Comparison of ENCODE assay signal across 8 cellular contexts in the genomic region with DNA sequence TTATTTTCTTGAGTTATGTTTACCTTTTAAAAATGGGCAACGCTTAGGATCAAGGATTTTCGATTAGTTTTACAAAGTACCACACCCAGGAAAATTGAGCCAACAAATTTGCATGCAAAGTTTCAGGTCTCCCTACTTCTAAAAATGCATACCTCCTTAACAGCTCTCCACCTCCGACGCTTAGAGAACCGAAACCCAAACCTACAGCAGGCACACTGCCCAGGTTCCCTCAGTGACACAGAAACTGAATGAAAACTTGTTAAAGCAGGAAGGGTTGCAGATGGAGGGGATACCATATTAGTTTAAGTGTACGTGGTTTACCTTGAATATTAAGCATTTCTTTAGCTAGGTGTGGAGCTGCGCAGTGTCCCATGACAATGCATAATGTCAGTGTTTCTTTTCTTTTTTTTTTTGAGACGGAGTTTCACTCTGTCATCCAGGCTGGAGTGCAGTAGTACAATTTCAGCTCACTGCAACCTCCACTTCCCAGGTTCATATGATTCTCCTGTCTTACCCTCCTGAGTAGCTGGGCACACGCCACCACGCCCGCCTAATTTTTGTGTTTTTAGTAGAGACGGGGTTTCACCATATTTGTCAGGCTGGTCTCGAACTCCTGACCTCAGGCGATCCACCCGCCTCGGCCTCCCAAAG.
A peak's percentile ranks its signal among the peaks of the same experiment; 100 is the strongest.
DNase-seq lines count a peak whose midpoint lies in the region; ATAC-seq, FAIRE-seq and TF ChIP-seq lines count a peak whose summit lies in the region.

No MANE protein-coding gene starts in this region.

- no peaks in the 10 kb centered on the region for H3K9me3 Mint-ChIP-seq in activated naive CD8-positive, alpha-beta T cell treated with anti-CD3 and anti-CD28 coated beads, Interleukin-2, amount 50 U/mL, for 24 hours

- FAIRE-seq in RCC 7860 (lab: Jason Lieb, UNC), result no peak

- POLR2A ChIA-PET in GM10248 (lab: Yijun Ruan, JAX), result interaction anchor here (0.6 kb wide), 1 partner anchor 10 kb away, joined by 7 read pairs; no protein-coding TSS in a partner anchor

- DNase-seq in GM10248 (ENCODE audit: extremely low spot score), result peak; percentile 66
- peak; percentile 17 for DNase-seq in activated naive CD8-positive, alpha-beta T cell treated with anti-CD3 and anti-CD28 coated beads, Interleukin-2, amount 50 U/mL, for 24 hours
- DNase-seq in cerebellar nuclear complex (lab: John Stamatoyannopoulos, UW), result no peak
- DNase-seq in NCI-H510A (lab: John Stamatoyannopoulos, UW), result no peak
- no peak for DNase-seq in 8988T
- no peak for DNase-seq in RCC 7860 (ENCODE audit: low spot score)

- H3K4me3 Mint-ChIP-seq in activated naive CD8-positive, alpha-beta T cell treated with anti-CD3 and anti-CD28 coated beads, Interleukin-2, amount 50 U/mL, for 24 hours, result peak overlapping the region; percentile 48

- H3K27ac Mint-ChIP-seq in activated naive CD8-positive, alpha-beta T cell treated with anti-CD3 and anti-CD28 coated beads, Interleukin-2, amount 50 U/mL, for 24 hours, result no peak overlapping the region

- CTCF ChIA-PET in GM10248 (lab: Yijun Ruan, JAX), result interaction anchor here (1.0 to 3.4 kb wide), 8 partner anchors 9 to 351 kb away, joined by 3 to 34 read pairs (median 4); no protein-coding TSS in a partner anchor

- peaks cover 24% of the 10 kb centered on the region for H3K36me3 Mint-ChIP-seq in activated naive CD8-positive, alpha-beta T cell treated with anti-CD3 and anti-CD28 coated beads, Interleukin-2, amount 50 U/mL, for 24 hours (ENCODE audit: low read depth)

- peak; percentile 83 for ATAC-seq in GM21423 (IDR thresholded peaks at IDR 0.05; ENCODE audit: unreplicated experiment)
- ATAC-seq in HG03520 (IDR thresholded peaks at IDR 0.05; ENCODE audit: unreplicated experiment), result peak; percentile 66
- ATAC-seq in activated naive CD8-positive, alpha-beta T cell treated with anti-CD3 and anti-CD28 coated beads, Interleukin-2, amount 50 U/mL, for 24 hours, result no peak

- no peaks in the 10 kb centered on the region for H3K27me3 Mint-ChIP-seq in activated naive CD8-positive, alpha-beta T cell treated with anti-CD3 and anti-CD28 coated beads, Interleukin-2, amount 50 U/mL, for 24 hours

- TF ChIP-seq CTCF in GM10248 (IDR thresholded peaks at IDR 0.05; ENCODE audit: control extremely low read depth, extremely low read depth, low read depth, missing control alignments), result no peak

- peaks cover 51% of the 10 kb centered on the region for H3K4me1 Mint-ChIP-seq in activated naive CD8-positive, alpha-beta T cell treated with anti-CD3 and anti-CD28 coated beads, Interleukin-2, amount 50 U/mL, for 24 hours

Comparison
In these comparisons a context has a peak if more than half of its experiments do, and no peak if none do; other contexts are left out.
1. DNase-seq: peak in GM10248 (single experiment) and activated naive CD8-positive, alpha-beta T cell treated with anti-CD3 and anti-CD28 coated beads, Interleukin-2, amount 50 U/mL, for 24 hours (single experiment); none in cerebellar nuclear complex (0 of 2), NCI-H510A (single experiment), 8988T (single experiment) and RCC 7860 (single experiment).